In genomic region chr12:51926064-51926632, GRCh38 we compare ENCODE assay signal across 1 cellular context.
TF ChIP-seq lines count a peak whose summit lies in the region.

No MANE protein-coding gene starts in this region.

TF ChIP-seq in HCT116, 20 proteins besides CTCF, POLR2A, EP300 and RAD21 (continued from another document):
- no peak for TF ChIP-seq REST (IDR thresholded peaks at IDR 0.05; ENCODE audit: low read depth)
- TF ChIP-seq JUND (IDR thresholded peaks at IDR 0.05) = no peak
